In genomic region chr2:218423584-218423983, GRCh38 we compare ENCODE assay signal across 29 cellular contexts. TPM values are rescaled to one million over a fixed set of nuclear protein-coding genes. Genes with fewer than 3 reads are reported as not detected.
"Had no signal": no experiment of that assay in that cellular context is flagged by ENCODE, and none has a peak within 500 bp of the region (broad histone marks: within the 10 kb centered on the region; RNA-seq: fewer than 3 reads in every experiment).

No MANE protein-coding gene starts in this region.

- H3K27me3 Mint-ChIP-seq: effector memory CD8-positive, alpha-beta T cell; naive thymus-derived CD8-positive, alpha-beta T cell had no signal

- H3K27ac Mint-ChIP-seq: effector memory CD8-positive, alpha-beta T cell; nephron progenitor cell; stimulated activated naive B cell treated with anti-CD40 and anti-IgM and Interleukin-4, amounts not matched to agents 10 μg/mL and 1 μg/mL and 100 μg/mL, for 72 hours had no signal

- ATAC-seq: effector memory CD8-positive, alpha-beta T cell; left ventricle myocardium superior; lower lobe of right lung; naive thymus-derived CD8-positive, alpha-beta T cell; stimulated activated naive B cell treated with anti-CD40 and anti-IgM and Interleukin-4, amounts not matched to agents 10 μg/mL and 1 μg/mL and 100 μg/mL, for 72 hours had no signal

- DNase-seq: cerebellar nuclear complex; cortex of kidney; effector memory CD8-positive, alpha-beta T cell; erythroblast; esophagus squamous epithelium; hypothalamus; immature natural killer cell; islet precursor cell; kidney glomerular epithelial cell; left ventricle myocardium superior; lower lobe of right lung; nephron progenitor cell; sigmoid colon; stimulated activated CD4-positive, alpha-beta T cell treated with anti-CD3 and anti-CD28 coated beads, Interleukin-2, amount 100 ng/mL, for 24 hours; stimulated activated CD4-positive, alpha-beta T cell treated with anti-CD3 and anti-CD28 coated beads, Interleukin-4, amount 100 ng/mL, for 4 hours; stimulated activated naive B cell treated with anti-CD40 and anti-IgM and Interleukin-4, amounts not matched to agents 10 μg/mL and 1 μg/mL and 100 μg/mL, for 72 hours; substantia nigra; testis; tibial artery; upper lobe of left lung had no signal

- H3K9me3 Mint-ChIP-seq: effector memory CD8-positive, alpha-beta T cell; immature natural killer cell; naive thymus-derived CD8-positive, alpha-beta T cell; nephron progenitor cell; stimulated activated naive B cell treated with anti-CD40 and anti-IgM and Interleukin-4, amounts not matched to agents 10 μg/mL and 1 μg/mL and 100 μg/mL, for 72 hours had no signal

- H3K27me3 ChIP-seq: esophagus squamous epithelium, right atrium auricular region, sigmoid colon, testis, upper lobe of left lung had no signal

- H3K4me1 ChIP-seq: esophagus squamous epithelium, lower lobe of right lung, parathyroid adenoma, prostate gland, right atrium auricular region, sigmoid colon, testis, tibial artery, upper lobe of left lung had no signal

- H3K36me3 Mint-ChIP-seq: immature natural killer cell; naive thymus-derived CD8-positive, alpha-beta T cell; stimulated activated naive B cell treated with anti-CD40 and anti-IgM and Interleukin-4, amounts not matched to agents 10 μg/mL and 1 μg/mL and 100 μg/mL, for 72 hours had no signal

- H2AFZ ChIP-seq: parathyroid adenoma had no signal

- H3K27ac ChIP-seq: esophagus squamous epithelium, lower lobe of right lung, parathyroid adenoma, prostate gland, right atrium auricular region, sigmoid colon, testis, tibial artery, upper lobe of left lung had no signal

- H3K4me1 Mint-ChIP-seq: immature natural killer cell had no signal

- H3K9me3 ChIP-seq: esophagus squamous epithelium, lower lobe of right lung, prostate gland, right atrium auricular region, sigmoid colon, testis, tibial artery, upper lobe of left lung had no signal

- H3K9ac ChIP-seq: parathyroid adenoma had no signal

- H3K4me3 Mint-ChIP-seq: effector memory CD8-positive, alpha-beta T cell; immature natural killer cell; naive thymus-derived CD8-positive, alpha-beta T cell; nephron progenitor cell; stimulated activated naive B cell treated with anti-CD40 and anti-IgM and Interleukin-4, amounts not matched to agents 10 μg/mL and 1 μg/mL and 100 μg/mL, for 72 hours had no signal

- H3K4me3 ChIP-seq: esophagus squamous epithelium, lower lobe of right lung, prostate gland, right atrium auricular region, sigmoid colon, testis, tibial artery, upper lobe of left lung had no signal

- H3K36me3 ChIP-seq: esophagus squamous epithelium, lower lobe of right lung, prostate gland, right atrium auricular region, sigmoid colon, tibial artery, upper lobe of left lung had no signal

- H3K79me2 ChIP-seq: parathyroid adenoma had no signal

RNA-seq across cellular contexts. Expression of gene VIL1, which starts 4.7 kb away (rescaled TPM):
- total RNA-seq: dermis microvascular lymphatic vessel endothelial cell; esophagus squamous epithelium; frontal cortex; left ventricle myocardium superior; myocyte; naive thymus-derived CD8-positive, alpha-beta T cell; osteoblast; right atrium auricular region; skeletal muscle tissue had no signal
